31 cellular contexts compared by ENCODE assay signal in genomic region chr6:137909533-137909932, GRCh38. TPM values are rescaled to one million over a fixed set of nuclear protein-coding genes. Genes with fewer than 3 reads are reported as not detected.
DNase-seq lines count a peak whose midpoint lies in the region; ATAC-seq and TF ChIP-seq lines count a peak whose summit lies in the region.
"Had no signal": no experiment of that assay in that cellular context is flagged by ENCODE, and none has a peak within 500 bp of the region (broad histone marks: within the 10 kb centered on the region; RNA-seq: fewer than 3 reads in every experiment).

No MANE protein-coding gene starts in this region.

- H3K4me3 Mint-ChIP-seq in activated CD8-positive, alpha-beta memory T cell treated with anti-CD3 and anti-CD28 coated beads, Interleukin-2, amount 10 ng/mL, durations not matched to agents 7 days and 5 days, result no peak overlapping the region
- peak overlapping the region; percentile 46 for H3K4me3 Mint-ChIP-seq in activated T-helper 1 cell treated with anti-CD3 and anti-CD28 coated beads, Interleukin-12 subunit alpha, Interleukin-12 subunit beta, Interleukin-2, Interleukin-4 antibody, amounts not matched to agents 30 ng/mL and 10 ng/mL and 1 ng/mL, durations not matched to agents 14 hours and 24 hours and 36 hours
- peak overlapping the region in 1 of 8 donors; percentile 1 for H3K4me3 Mint-ChIP-seq in naive B cell

- TF ChIP-seq CTCF in GM13977 (IDR thresholded peaks at IDR 0.05; ENCODE audit: extremely low read depth, insufficient read depth, missing control alignments), result no peak

- peak overlapping the region; percentile 25; the same call in 1 of the 2 replicates for H3K4me3 ChIP-seq in GM08714 (ENCODE audit: low read length)
- H3K4me3 ChIP-seq: adrenal gland, BLaER1, left lung, right atrium auricular region, smooth muscle cell, transverse colon had no signal

- peaks cover 16% of the 10 kb centered on the region for H3K36me3 Mint-ChIP-seq in activated CD8-positive, alpha-beta memory T cell treated with anti-CD3 and anti-CD28 coated beads, Interleukin-2, amount 10 ng/mL, durations not matched to agents 7 days and 5 days
- H3K36me3 Mint-ChIP-seq in activated T-helper 1 cell treated with anti-CD3 and anti-CD28 coated beads, Interleukin-12 subunit alpha, Interleukin-12 subunit beta, Interleukin-2, Interleukin-4 antibody, amounts not matched to agents 30 ng/mL and 10 ng/mL and 1 ng/mL, durations not matched to agents 14 hours and 24 hours and 36 hours (ENCODE audit: low read depth), result peaks cover 10% of the 10 kb centered on the region
- H3K36me3 Mint-ChIP-seq in naive B cell, result peaks cover 0 to 4% of the 10 kb centered on the region in 2 donors

- in situ Hi-C loops in GM13977 (cut with MboI; ENCODE audit: low pct_unique_long_range_greater_than_20kb, low sequenced_read_pairs, unreplicated experiment), result no loop called here

- DNase-seq in activated CD8-positive, alpha-beta memory T cell treated with anti-CD3 and anti-CD28 coated beads, Interleukin-2, amount 10 ng/mL, durations not matched to agents 7 days and 5 days, result no peak
- no peak for DNase-seq in activated CD8-positive, alpha-beta memory T cell treated with anti-CD3 and anti-CD28 coated beads for 24 hours
- no peak for DNase-seq in activated T-helper 1 cell treated with anti-CD3 and anti-CD28 coated beads, Interleukin-12 subunit alpha, Interleukin-12 subunit beta, Interleukin-2, Interleukin-4 antibody, amounts not matched to agents 30 ng/mL and 10 ng/mL and 1 ng/mL, durations not matched to agents 14 hours and 24 hours and 36 hours (ENCODE audit: low spot score)
- DNase-seq in naive B cell (no peak), GM19238 (ENCODE audit: insufficient read length, low spot score) (no peak), GM13977 (ENCODE audit: low spot score) (no peak)
- DNase-seq: ACHN; activated effector memory CD4-positive, alpha-beta T cell treated with anti-CD3 and anti-CD28 coated beads, Interleukin-2, amount 50 U/mL, for 16 hours; adrenal gland; central memory CD4-positive, alpha-beta T cell; cortex of kidney; DMS153; IMR-90; left lung; mesendoderm; MV-4-11; NCI-H1436; NCI-H345; NCI-H69; Right ventricle myocardium superior; stimulated activated CD4-positive, alpha-beta T cell treated with anti-CD3 and anti-CD28 coated beads, Interleukin-2, amount 100 ng/mL, for 24 hours; stimulated activated CD8-positive, alpha-beta memory T cell treated with anti-CD3 and anti-CD28 coated beads, Interleukin-4, amount 100 ng/mL, for 48 hours; T-helper 9 cell; transverse colon; WERI-Rb-1 had no signal

- CTCF ChIA-PET in activated CD8-positive, alpha-beta memory T cell treated with anti-CD3 and anti-CD28 coated beads, Interleukin-2, amount 10 ng/mL, durations not matched to agents 7 days and 5 days (lab: Charles Lee), result interaction anchor here (1.4 to 1.6 kb wide), 3 partner anchors 14 to 49 kb away, joined by 4 to 6 read pairs (median 4); no protein-coding TSS in a partner anchor

- H3K27me3 Mint-ChIP-seq in activated CD8-positive, alpha-beta memory T cell treated with anti-CD3 and anti-CD28 coated beads, Interleukin-2, amount 10 ng/mL, durations not matched to agents 7 days and 5 days, result no peaks in the 10 kb centered on the region
- H3K27me3 Mint-ChIP-seq in activated T-helper 1 cell treated with anti-CD3 and anti-CD28 coated beads, Interleukin-12 subunit alpha, Interleukin-12 subunit beta, Interleukin-2, Interleukin-4 antibody, amounts not matched to agents 30 ng/mL and 10 ng/mL and 1 ng/mL, durations not matched to agents 14 hours and 24 hours and 36 hours (ENCODE audit: insufficient read depth), result no peaks in the 10 kb centered on the region
- H3K27me3 Mint-ChIP-seq in naive B cell, result peaks cover 0 to 18% (median 0%) of the 10 kb centered on the region in 3 donors

- no peak for ATAC-seq in activated CD8-positive, alpha-beta memory T cell treated with anti-CD3 and anti-CD28 coated beads, Interleukin-2, amount 10 ng/mL, durations not matched to agents 7 days and 5 days
- ATAC-seq in naive B cell (ENCODE audit: low read depth in 2 of 2) (no peak), GM19463 (IDR thresholded peaks at IDR 0.05; ENCODE audit: unreplicated experiment) (no peak)
- ATAC-seq: left lung, Panc1 had no signal

- peaks cover 54% of the 10 kb centered on the region for H3K4me1 Mint-ChIP-seq in activated CD8-positive, alpha-beta memory T cell treated with anti-CD3 and anti-CD28 coated beads, Interleukin-2, amount 10 ng/mL, durations not matched to agents 7 days and 5 days
- H3K4me1 Mint-ChIP-seq in activated T-helper 1 cell treated with anti-CD3 and anti-CD28 coated beads, Interleukin-12 subunit alpha, Interleukin-12 subunit beta, Interleukin-2, Interleukin-4 antibody, amounts not matched to agents 30 ng/mL and 10 ng/mL and 1 ng/mL, durations not matched to agents 14 hours and 24 hours and 36 hours (ENCODE audit: low read depth), result peaks cover 70% of the 10 kb centered on the region
- H3K4me1 Mint-ChIP-seq in naive B cell, result peaks cover 36 to 58% (median 53%) of the 10 kb centered on the region in 3 donors

- H3K27ac Mint-ChIP-seq in activated CD8-positive, alpha-beta memory T cell treated with anti-CD3 and anti-CD28 coated beads, Interleukin-2, amount 10 ng/mL, durations not matched to agents 7 days and 5 days, result peak overlapping the region; percentile 50
- peak overlapping the region; percentile 84 for H3K27ac Mint-ChIP-seq in activated T-helper 1 cell treated with anti-CD3 and anti-CD28 coated beads, Interleukin-12 subunit alpha, Interleukin-12 subunit beta, Interleukin-2, Interleukin-4 antibody, amounts not matched to agents 30 ng/mL and 10 ng/mL and 1 ng/mL, durations not matched to agents 14 hours and 24 hours and 36 hours
- H3K27ac Mint-ChIP-seq in naive B cell, result peak overlapping the region in 4 of 6 donors; percentile 9 to 86 (median 31)

- H3K9me3 Mint-ChIP-seq in activated CD8-positive, alpha-beta memory T cell treated with anti-CD3 and anti-CD28 coated beads, Interleukin-2, amount 10 ng/mL, durations not matched to agents 7 days and 5 days (ENCODE audit: low read depth), result peaks cover 10% of the 10 kb centered on the region
- peaks cover 11% of the 10 kb centered on the region for H3K9me3 Mint-ChIP-seq in activated T-helper 1 cell treated with anti-CD3 and anti-CD28 coated beads, Interleukin-12 subunit alpha, Interleukin-12 subunit beta, Interleukin-2, Interleukin-4 antibody, amounts not matched to agents 30 ng/mL and 10 ng/mL and 1 ng/mL, durations not matched to agents 14 hours and 24 hours and 36 hours
- H3K9me3 Mint-ChIP-seq in naive B cell, result peaks cover 0 to 11% (median 4%) of the 10 kb centered on the region in 7 donors

- intact Hi-C loops in activated T-helper 1 cell treated with anti-CD3 and anti-CD28 coated beads, Interleukin-12 subunit alpha, Interleukin-12 subunit beta, Interleukin-2, Interleukin-4 antibody, amounts not matched to agents 30 ng/mL and 10 ng/mL and 1 ng/mL, durations not matched to agents 14 hours and 24 hours and 36 hours (cut with micrococcal nuclease), result loop anchor here (1.0 to 5.0 kb wide), 3 partner anchors 18 to 692 kb away; partner anchors contain the start of gene IFNGR1

RNA-seq across cellular contexts. Expression of gene TNFAIP3, which starts 42.5 kb away (rescaled TPM):
- total RNA-seq in activated CD8-positive, alpha-beta memory T cell treated with anti-CD3 and anti-CD28 coated beads, Interleukin-2, amount 10 ng/mL, durations not matched to agents 7 days and 5 days, result 100 to 1,000 TPM in 1 of 2 experiments, 10 to 100 TPM in 1; 86.7 to 225 TPM
- 250 and 257 TPM in 2 replicates for total RNA-seq in activated T-helper 1 cell treated with anti-CD3 and anti-CD28 coated beads, Interleukin-12 subunit alpha, Interleukin-12 subunit beta, Interleukin-2, Interleukin-4 antibody, amounts not matched to agents 30 ng/mL and 10 ng/mL and 1 ng/mL, durations not matched to agents 14 hours and 24 hours and 36 hours
- polyA plus RNA-seq in naive B cell (ENCODE audit: low read depth in 6 of 6), result 10 to 100 TPM in 5 of 6 donors, 1 to 10 TPM in 1; 4.0 to 48.4 (median 33.8) TPM

Comparison
In these comparisons a context has a peak if more than half of its experiments do, and no peak if none do; other contexts are left out.
1. H3K27ac Mint-ChIP-seq: peak in every context shown above with its lines; median percentile 84 in activated T-helper 1 cell treated with anti-CD3 and anti-CD28 coated beads, Interleukin-12 subunit alpha, Interleukin-12 subunit beta, Interleukin-2, Interleukin-4 antibody, amounts not matched to agents 30 ng/mL and 10 ng/mL and 1 ng/mL, durations not matched to agents 14 hours and 24 hours and 36 hours; 50 in activated CD8-positive, alpha-beta memory T cell treated with anti-CD3 and anti-CD28 coated beads, Interleukin-2, amount 10 ng/mL, durations not matched to agents 7 days and 5 days; 31 in naive B cell.